Comparison of ENCODE assay signal across 1 cellular context in the genomic region with DNA sequence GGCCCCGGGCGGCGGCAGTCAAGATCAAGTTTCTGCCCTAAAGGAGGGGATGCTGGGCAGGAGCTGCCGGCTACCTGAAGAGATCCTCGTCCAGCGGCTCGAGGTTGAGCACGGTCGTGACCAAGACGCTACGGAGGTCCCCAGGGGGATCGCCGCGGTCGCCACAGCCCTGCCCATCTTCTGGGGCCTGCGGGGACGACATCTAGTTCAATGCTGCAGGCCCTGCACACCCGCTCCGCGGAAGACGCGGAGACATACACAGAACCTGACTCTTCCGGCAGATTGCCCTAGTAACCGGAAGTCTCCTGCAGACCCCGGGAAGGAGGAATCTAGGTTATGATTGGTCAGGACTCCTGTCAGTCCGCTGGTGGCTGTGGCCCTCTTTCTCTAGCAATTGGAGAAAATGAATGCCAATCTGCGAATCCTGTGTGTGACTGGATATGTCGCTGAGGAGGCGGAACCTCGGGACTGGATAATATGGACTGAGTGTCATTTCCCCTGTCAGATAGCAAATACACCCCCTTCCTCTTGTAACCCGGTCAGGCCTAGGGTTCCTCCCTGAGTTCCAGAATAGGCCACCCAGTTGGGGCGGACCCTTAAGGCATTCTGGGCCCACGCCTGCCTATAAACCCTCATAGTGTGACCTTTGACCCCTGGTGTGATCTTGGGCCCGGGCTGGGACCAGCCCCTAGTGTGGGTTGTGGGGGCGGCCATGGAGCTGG.
TF ChIP-seq lines count a peak whose summit lies in the region.

Gene ACOT8 (minus strand): TSS at position 279 of the 722 bp plus-strand sequence. CDS start 77 bp downstream, at position 202.
Gene ZSWIM3 (plus strand): TSS at position 501 of the 722 bp plus-strand sequence. CDS start 212 bp downstream, at position 713.

TF ChIP-seq in HepG2, 621 proteins besides CTCF, POLR2A, EP300 and RAD21 (continued from another document and continues in another):
- TF ChIP-seq SKIL (CRISPR knock-in tag; IDR thresholded peaks at IDR 0.05; ENCODE audit: borderline replicate concordance) (no peak), ZNF761 (CRISPR knock-in tag; conservative IDR thresholded peaks at IDR 0.05) (no peak), STAT6 (CRISPR knock-in tag; IDR thresholded peaks at IDR 0.05; ENCODE audit: borderline replicate concordance) (no peak; the same call in 1 of the 2 replicates), ZUFSP (CRISPR knock-in tag; IDR thresholded peaks at IDR 0.05; ENCODE audit: borderline replicate concordance) (no peak), PAX8 (CRISPR knock-in tag; IDR thresholded peaks at IDR 0.05; ENCODE audit: borderline replicate concordance) (no peak), ZNF326 (CRISPR knock-in tag; IDR thresholded peaks at IDR 0.05; ENCODE audit: borderline replicate concordance) (no peak), ZNF703 (CRISPR knock-in tag; IDR thresholded peaks at IDR 0.05; ENCODE audit: borderline replicate concordance) (no peak), HMG20A (CRISPR knock-in tag; IDR thresholded peaks at IDR 0.05; ENCODE audit: borderline replicate concordance) (0 out of 2 replicates have a peak, but pooled peaks have one; percentile 18), MTF2 (CRISPR knock-in tag; IDR thresholded peaks at IDR 0.05; ENCODE audit: borderline replicate concordance) (no peak), FLYWCH1 (CRISPR knock-in tag; IDR thresholded peaks at IDR 0.05) (no peak), HES4 (CRISPR knock-in tag; IDR thresholded peaks at IDR 0.05; ENCODE audit: borderline replicate concordance) (peak; percentile 65; the same call in 1 of the 2 replicates), ATF7-NPFF (CRISPR knock-in tag; IDR thresholded peaks at IDR 0.05; ENCODE audit: low read depth) (no peak; the same call in 1 of the 2 replicates), SUZ12 (IDR thresholded peaks at IDR 0.05; ENCODE audit: low read depth, low read length) (no peak), FOXJ3 (CRISPR knock-in tag; IDR thresholded peaks at IDR 0.05; ENCODE audit: borderline replicate concordance) (peak; percentile 55; the same call in 1 of the 2 replicates), NR2F2 (IDR thresholded peaks at IDR 0.05; ENCODE audit: borderline replicate concordance, low read depth) (peak; percentile 73; the same call in 1 of the 2 replicates), ZNF878 (CRISPR knock-in tag; IDR thresholded peaks at IDR 0.05) (no peak), ZNF7 (CRISPR knock-in tag; IDR thresholded peaks at IDR 0.05) (no peak), ZSCAN25 (CRISPR knock-in tag; IDR thresholded peaks at IDR 0.05) (peak; percentile 82; the same call in 1 of the 2 replicates), EED (CRISPR knock-in tag; IDR thresholded peaks at IDR 0.05) (peak; percentile 97), ZNF329 (CRISPR knock-in tag; IDR thresholded peaks at IDR 0.05; ENCODE audit: low read depth) (peak; percentile 59; the same call in 1 of the 2 replicates), ZNF530 (CRISPR knock-in tag; IDR thresholded peaks at IDR 0.05; ENCODE audit: low read depth) (peak; percentile 38; the same call in 1 of the 2 replicates), ZNF180 (CRISPR knock-in tag; IDR thresholded peaks at IDR 0.05; ENCODE audit: borderline replicate concordance, low read depth) (no peak), NAIF1 (CRISPR knock-in tag; IDR thresholded peaks at IDR 0.05; ENCODE audit: borderline replicate concordance) (no peak), THYN1 (CRISPR knock-in tag; IDR thresholded peaks at IDR 0.05; ENCODE audit: borderline replicate concordance, low read depth) (no peak), ZSCAN31 (CRISPR knock-in tag; IDR thresholded peaks at IDR 0.05; ENCODE audit: low read depth) (peak; percentile 92; the same call in 1 of the 2 replicates), FOXA3 (CRISPR knock-in tag; IDR thresholded peaks at IDR 0.05) (0 out of 2 replicates have a peak, but pooled peaks have one; percentile 37), MEIS1 (CRISPR knock-in tag; IDR thresholded peaks at IDR 0.05; ENCODE audit: borderline replicate concordance) (peak; percentile 93; the same call in 1 of the 2 replicates), ETV5 (CRISPR knock-in tag; IDR thresholded peaks at IDR 0.05; ENCODE audit: borderline replicate concordance) (peak; percentile 94), ZNF615 (CRISPR knock-in tag; IDR thresholded peaks at IDR 0.05; ENCODE audit: borderline replicate concordance) (no peak), NCOR1 (IDR thresholded peaks at IDR 0.05; ENCODE audit: borderline replicate concordance, low read length) (peak; percentile 70; the same call in 1 of the 2 replicates), SP2 (CRISPR knock-in tag; IDR thresholded peaks at IDR 0.05) (peak; percentile 100), DR1 (CRISPR knock-in tag; IDR thresholded peaks at IDR 0.05) (peak; percentile 98), NCOA5 (CRISPR knock-in tag; IDR thresholded peaks at IDR 0.05) (peak; percentile 37; the same call in 1 of the 2 replicates)
- TF ChIP-seq, protein P1, sequence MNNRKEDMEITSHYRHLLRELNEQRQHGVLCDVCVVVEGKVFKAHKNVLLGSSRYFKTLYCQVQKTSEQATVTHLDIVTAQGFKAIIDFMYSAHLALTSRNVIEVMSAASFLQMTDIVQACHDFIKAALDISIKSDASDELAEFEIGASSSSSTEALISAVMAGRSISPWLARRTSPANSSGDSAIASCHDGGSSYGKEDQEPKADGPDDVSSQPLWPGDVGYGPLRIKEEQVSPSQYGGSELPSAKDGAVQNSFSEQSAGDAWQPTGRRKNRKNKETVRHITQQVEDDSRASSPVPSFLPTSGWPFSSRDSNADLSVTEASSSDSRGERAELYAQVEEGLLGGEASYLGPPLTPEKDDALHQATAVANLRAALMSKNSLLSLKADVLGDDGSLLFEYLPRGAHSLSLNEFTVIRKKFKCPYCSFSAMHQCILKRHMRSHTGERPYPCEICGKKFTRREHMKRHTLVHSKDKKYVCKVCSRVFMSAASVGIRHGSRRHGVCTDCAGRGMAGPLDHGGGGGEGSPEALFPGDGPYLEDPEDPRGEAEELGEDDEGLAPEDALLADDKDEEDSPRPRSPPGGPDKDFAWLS (CRISPR knock-in tag; IDR thresholded peaks at IDR 0.05; ENCODE audit: borderline replicate concordance) = no peak
- TF ChIP-seq, protein P2, sequence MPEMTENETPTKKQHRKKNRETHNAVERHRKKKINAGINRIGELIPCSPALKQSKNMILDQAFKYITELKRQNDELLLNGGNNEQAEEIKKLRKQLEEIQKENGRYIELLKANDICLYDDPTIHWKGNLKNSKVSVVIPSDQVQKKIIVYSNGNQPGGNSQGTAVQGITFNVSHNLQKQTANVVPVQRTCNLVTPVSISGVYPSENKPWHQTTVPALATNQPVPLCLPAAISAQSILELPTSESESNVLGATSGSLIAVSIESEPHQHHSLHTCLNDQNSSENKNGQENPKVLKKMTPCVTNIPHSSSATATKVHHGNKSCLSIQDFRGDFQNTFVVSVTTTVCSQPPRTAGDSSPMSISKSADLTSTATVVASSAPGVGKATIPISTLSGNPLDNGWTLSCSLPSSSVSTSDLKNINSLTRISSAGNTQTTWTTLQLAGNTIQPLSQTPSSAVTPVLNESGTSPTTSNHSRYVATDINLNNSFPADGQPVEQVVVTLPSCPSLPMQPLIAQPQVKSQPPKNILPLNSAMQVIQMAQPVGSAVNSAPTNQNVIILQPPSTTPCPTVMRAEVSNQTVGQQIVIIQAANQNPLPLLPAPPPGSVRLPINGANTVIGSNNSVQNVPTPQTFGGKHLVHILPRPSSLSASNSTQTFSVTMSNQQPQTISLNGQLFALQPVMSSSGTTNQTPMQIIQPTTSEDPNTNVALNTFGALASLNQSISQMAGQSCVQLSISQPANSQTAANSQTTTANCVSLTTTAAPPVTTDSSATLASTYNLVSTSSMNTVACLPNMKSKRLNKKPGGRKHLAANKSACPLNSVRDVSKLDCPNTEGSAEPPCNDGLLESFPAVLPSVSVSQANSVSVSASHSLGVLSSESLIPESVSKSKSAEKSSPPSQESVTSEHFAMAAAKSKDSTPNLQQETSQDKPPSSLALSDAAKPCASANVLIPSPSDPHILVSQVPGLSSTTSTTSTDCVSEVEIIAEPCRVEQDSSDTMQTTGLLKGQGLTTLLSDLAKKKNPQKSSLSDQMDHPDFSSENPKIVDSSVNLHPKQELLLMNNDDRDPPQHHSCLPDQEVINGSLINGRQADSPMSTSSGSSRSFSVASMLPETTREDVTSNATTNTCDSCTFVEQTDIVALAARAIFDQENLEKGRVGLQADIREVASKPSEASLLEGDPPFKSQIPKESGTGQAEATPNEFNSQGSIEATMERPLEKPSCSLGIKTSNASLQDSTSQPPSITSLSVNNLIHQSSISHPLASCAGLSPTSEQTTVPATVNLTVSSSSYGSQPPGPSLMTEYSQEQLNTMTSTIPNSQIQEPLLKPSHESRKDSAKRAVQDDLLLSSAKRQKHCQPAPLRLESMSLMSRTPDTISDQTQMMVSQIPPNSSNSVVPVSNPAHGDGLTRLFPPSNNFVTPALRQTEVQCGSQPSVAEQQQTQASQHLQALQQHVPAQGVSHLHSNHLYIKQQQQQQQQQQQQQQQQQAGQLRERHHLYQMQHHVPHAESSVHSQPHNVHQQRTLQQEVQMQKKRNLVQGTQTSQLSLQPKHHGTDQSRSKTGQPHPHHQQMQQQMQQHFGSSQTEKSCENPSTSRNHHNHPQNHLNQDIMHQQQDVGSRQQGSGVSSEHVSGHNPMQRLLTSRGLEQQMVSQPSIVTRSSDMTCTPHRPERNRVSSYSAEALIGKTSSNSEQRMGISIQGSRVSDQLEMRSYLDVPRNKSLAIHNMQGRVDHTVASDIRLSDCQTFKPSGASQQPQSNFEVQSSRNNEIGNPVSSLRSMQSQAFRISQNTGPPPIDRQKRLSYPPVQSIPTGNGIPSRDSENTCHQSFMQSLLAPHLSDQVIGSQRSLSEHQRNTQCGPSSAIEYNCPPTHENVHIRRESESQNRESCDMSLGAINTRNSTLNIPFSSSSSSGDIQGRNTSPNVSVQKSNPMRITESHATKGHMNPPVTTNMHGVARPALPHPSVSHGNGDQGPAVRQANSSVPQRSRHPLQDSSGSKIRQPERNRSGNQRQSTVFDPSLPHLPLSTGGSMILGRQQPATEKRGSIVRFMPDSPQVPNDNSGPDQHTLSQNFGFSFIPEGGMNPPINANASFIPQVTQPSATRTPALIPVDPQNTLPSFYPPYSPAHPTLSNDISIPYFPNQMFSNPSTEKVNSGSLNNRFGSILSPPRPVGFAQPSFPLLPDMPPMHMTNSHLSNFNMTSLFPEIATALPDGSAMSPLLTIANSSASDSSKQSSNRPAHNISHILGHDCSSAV (CRISPR knock-in tag; IDR thresholded peaks at IDR 0.05; ENCODE audit: borderline replicate concordance) = no peak
- TF ChIP-seq, protein P3, sequence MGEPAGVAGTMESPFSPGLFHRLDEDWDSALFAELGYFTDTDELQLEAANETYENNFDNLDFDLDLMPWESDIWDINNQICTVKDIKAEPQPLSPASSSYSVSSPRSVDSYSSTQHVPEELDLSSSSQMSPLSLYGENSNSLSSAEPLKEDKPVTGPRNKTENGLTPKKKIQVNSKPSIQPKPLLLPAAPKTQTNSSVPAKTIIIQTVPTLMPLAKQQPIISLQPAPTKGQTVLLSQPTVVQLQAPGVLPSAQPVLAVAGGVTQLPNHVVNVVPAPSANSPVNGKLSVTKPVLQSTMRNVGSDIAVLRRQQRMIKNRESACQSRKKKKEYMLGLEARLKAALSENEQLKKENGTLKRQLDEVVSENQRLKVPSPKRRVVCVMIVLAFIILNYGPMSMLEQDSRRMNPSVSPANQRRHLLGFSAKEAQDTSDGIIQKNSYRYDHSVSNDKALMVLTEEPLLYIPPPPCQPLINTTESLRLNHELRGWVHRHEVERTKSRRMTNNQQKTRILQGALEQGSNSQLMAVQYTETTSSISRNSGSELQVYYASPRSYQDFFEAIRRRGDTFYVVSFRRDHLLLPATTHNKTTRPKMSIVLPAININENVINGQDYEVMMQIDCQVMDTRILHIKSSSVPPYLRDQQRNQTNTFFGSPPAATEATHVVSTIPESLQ (CRISPR knock-in tag; conservative IDR thresholded peaks at IDR 0.05) = no peak; the same call in 1 of the 2 replicates
